ENCODE assay signal across 8 cellular contexts in genomic region chr3:37863949-37864822, GRCh38. TPM values are rescaled to one million over a fixed set of nuclear protein-coding genes. Genes with fewer than 3 reads are reported as not detected.
DNase-seq lines count a peak whose midpoint lies in the region; ATAC-seq and TF ChIP-seq lines count a peak whose summit lies in the region.

No MANE protein-coding gene starts in this region.

- WGBS in esophagus muscularis mucosa = 73% methylated on average over 4 of the region's 5 CpGs

- ATAC-seq in esophagus mucosa (no peak), GM19463 (IDR thresholded peaks at IDR 0.05; ENCODE audit: unreplicated experiment) (no peak)

- no peaks in the 10 kb centered on the region for H3K9me3 ChIP-seq in esophagus muscularis mucosa

- no peak for TF ChIP-seq CTCF in esophagus muscularis mucosa (IDR thresholded peaks at IDR 0.05)

- H3K4me3 ChIP-seq in esophagus muscularis mucosa (peak overlapping the region in 3 of 4 donors; percentile 70 to 84 (median 80)), rectal smooth muscle tissue (ENCODE audit: low read length) (no peak overlapping the region)

- H3K27ac ChIP-seq in esophagus muscularis mucosa (replicated peaks in 1 of 4) = peak overlapping the region; percentile 81 to 90 (median 84)
- peak overlapping the region; percentile 64 for H3K27ac ChIP-seq in rectal smooth muscle tissue (ENCODE audit: low read depth, low read length)

- peak; percentile 34 for DNase-seq in EL
- peak; percentile 96 for DNase-seq in NCI-H2029 treated with DMSO at 0.1 percent for 48 hours (lab: John Stamatoyannopoulos, UW)
- no peak for DNase-seq in esophagus muscularis mucosa (ENCODE audit: extremely low spot score)
- no peak for DNase-seq in posterior vena cava (ENCODE audit: low spot score)
- no peak for DNase-seq in germinal center (ENCODE audit: low spot score)

- no peak overlapping the region for H3K9ac ChIP-seq in rectal smooth muscle tissue (ENCODE audit: low read length)

- TF ChIP-seq EP300 in esophagus muscularis mucosa (IDR thresholded peaks at IDR 0.05) = no peak

- H3K36me3 ChIP-seq in esophagus muscularis mucosa = no peaks in the 10 kb centered on the region
- H3K36me3 ChIP-seq in rectal smooth muscle tissue (ENCODE audit: control insufficient read depth, insufficient read depth, low read length) = no peaks in the 10 kb centered on the region

- no peaks in the 10 kb centered on the region for H3K27me3 ChIP-seq in esophagus muscularis mucosa
- H3K27me3 ChIP-seq in rectal smooth muscle tissue (ENCODE audit: control insufficient read depth, insufficient read depth, low read length) = no peaks in the 10 kb centered on the region

- H3K4me1 ChIP-seq in esophagus muscularis mucosa (peaks cover 32 to 55% (median 51%) of the 10 kb centered on the region in 4 donors), rectal smooth muscle tissue (ENCODE audit: control insufficient read depth, insufficient read depth, low read length) (peaks cover 14% of the 10 kb centered on the region)

- TF ChIP-seq POLR2A in esophagus muscularis mucosa (IDR thresholded peaks at IDR 0.05; ENCODE audit: low read depth) = no peak

- intact Hi-C loops in esophagus muscularis mucosa (cut with DNase I) (no loop called here), posterior vena cava (cut with DNase I) (no loop called here)

RNA-seq across cellular contexts. Expression of gene CTDSPL, which starts 2.5 kb away (rescaled TPM):
- total RNA-seq in esophagus muscularis mucosa (10 to 100 TPM; 39.9 to 60.6 (median 54.6) TPM), posterior vena cava (10 to 100 TPM; 41.3 to 45.7 TPM), esophagus mucosa (27.2 TPM)

Comparison
In these comparisons a context has a peak if more than half of its experiments do, and no peak if none do; other contexts are left out.
1. DNase-seq: peak in EL (single experiment) and NCI-H2029 treated with DMSO at 0.1 percent for 48 hours (single experiment); none in esophagus muscularis mucosa (single experiment), posterior vena cava (single experiment) and germinal center (single experiment).